Comparison of ENCODE assay signal across 20 cellular contexts in the genomic region with DNA sequence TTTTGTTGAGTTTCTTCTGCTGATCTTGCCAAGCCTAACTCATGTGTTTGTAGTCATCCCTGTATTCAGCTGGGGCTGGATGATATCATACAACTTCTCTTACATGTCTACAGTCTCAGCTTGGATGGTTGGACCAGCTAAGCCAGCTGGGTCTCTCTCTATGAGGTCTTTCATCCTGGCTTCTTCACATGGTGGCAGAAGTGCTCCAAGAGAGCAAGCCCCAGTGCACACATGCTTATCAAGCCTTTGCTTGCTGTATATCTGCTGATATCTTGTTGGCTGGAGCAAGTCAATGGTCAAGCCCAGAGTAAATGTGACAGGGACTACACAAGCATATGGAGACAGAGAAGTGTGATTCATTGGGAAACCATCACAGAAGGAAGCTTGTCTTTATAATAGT. TPM values are rescaled to one million over a fixed set of nuclear protein-coding genes. Genes with fewer than 3 reads are reported as not detected.
DNase-seq lines count a peak whose midpoint lies in the region; ATAC-seq and TF ChIP-seq lines count a peak whose summit lies in the region.
"Had no signal": no experiment of that assay in that cellular context is flagged by ENCODE, and none has a peak within 500 bp of the region (broad histone marks: within the 10 kb centered on the region; RNA-seq: fewer than 3 reads in every experiment).

No MANE protein-coding gene starts in this region.

- H3K23ac ChIP-seq in mesendoderm (ENCODE audit: low read length), result no peak overlapping the region
- H3K23ac ChIP-seq in neuronal stem cell (ENCODE audit: low read depth, low read length, poor library complexity), result no peak overlapping the region

- no peaks in the 10 kb centered on the region for H3K36me3 ChIP-seq in mesendoderm (ENCODE audit: control insufficient read depth, insufficient read depth, low read length)
- no peaks in the 10 kb centered on the region for H3K36me3 ChIP-seq in neuronal stem cell (replicated peaks in 1 of 2; ENCODE audit: control insufficient read depth in 2 of 2, insufficient read depth in 2 of 2, low read length in 2 of 2)
- H3K36me3 ChIP-seq: SJCRH30 had no signal

- no peak overlapping the region for H3K18ac ChIP-seq in mesendoderm (ENCODE audit: low read length)
- no peak overlapping the region for H3K18ac ChIP-seq in neuronal stem cell (ENCODE audit: low read length)

- H3K4me1 ChIP-seq in mesendoderm (ENCODE audit: control insufficient read depth, low read depth, low read length) (peaks cover 6% of the 10 kb centered on the region), neuronal stem cell (ENCODE audit: control insufficient read depth in 2 of 2, insufficient read depth in 1 of 2, low read depth in 1 of 2, low read length in 2 of 2) (no peaks in the 10 kb centered on the region)
- H3K4me1 ChIP-seq: SJCRH30 had no signal

- no peak overlapping the region for H4K5ac ChIP-seq in mesendoderm (ENCODE audit: low read length)

- no peaks in the 10 kb centered on the region for H3K9me3 ChIP-seq in neuronal stem cell (replicated peaks in 1 of 2; ENCODE audit: control insufficient read depth in 2 of 2, insufficient read depth in 1 of 2, low read depth in 1 of 2, low read length in 2 of 2)
- H3K9me3 ChIP-seq: SJCRH30 had no signal

- H3K27me3 ChIP-seq in mesendoderm (ENCODE audit: insufficient read depth, low read length, poor library complexity) (no peaks in the 10 kb centered on the region), neuronal stem cell (ENCODE audit: control insufficient read depth in 3 of 3, insufficient read depth in 3 of 3, low read depth in 1 of 3, low read length in 3 of 3) (no peaks in the 10 kb centered on the region)
- H3K27me3 ChIP-seq: SJCRH30 had no signal

- H3K27ac Mint-ChIP-seq in osteocyte (ENCODE audit: unreplicated experiment), result no peak overlapping the region
- H3K27ac Mint-ChIP-seq: CD8-positive, alpha-beta memory T cell had no signal

- no peak overlapping the region for H3K27ac ChIP-seq in mesendoderm (ENCODE audit: low read depth, low read length)
- no peak overlapping the region for H3K27ac ChIP-seq in neuronal stem cell (replicated peaks; ENCODE audit: low read length)
- H3K27ac ChIP-seq: SJCRH30 had no signal

- DNase-seq in GM10266 (ENCODE audit: extremely low spot score), result no peak
- peak; percentile 8 for DNase-seq in SK-N-DZ (ENCODE audit: low spot score)
- DNase-seq in mesendoderm, result peak; percentile 42
- no peak for DNase-seq in A172 (ENCODE audit: low spot score)
- no peak for DNase-seq in neuronal stem cell (ENCODE audit: low spot score)
- no peak for DNase-seq in osteocyte (ENCODE audit: extremely low spot score, unreplicated experiment)
- DNase-seq: ACHN; C1 segment of cervical spinal cord; CD8-positive, alpha-beta memory T cell; EL; GF-D8; KG1; NCI-H1092; NCI-H1436; NCI-H187 treated with DMSO at 0.1 percent for 48 hours; NCI-H510A treated with DMSO at 0.1 percent for 48 hours; NCI-H748 treated with DMSO at 0.1 percent for 48 hours; SJCRH30 had no signal

- no peak overlapping the region for H3K4me3 Mint-ChIP-seq in osteocyte (ENCODE audit: unreplicated experiment)
- H3K4me3 Mint-ChIP-seq: CD8-positive, alpha-beta memory T cell had no signal

- no peak overlapping the region for H3K4me2 ChIP-seq in mesendoderm (ENCODE audit: low read length)
- H3K4me2 ChIP-seq in neuronal stem cell (ENCODE audit: insufficient read depth, low read length, poor library complexity, severe bottlenecking), result no peak overlapping the region

- ATAC-seq in GM18868 (IDR thresholded peaks at IDR 0.05; ENCODE audit: unreplicated experiment), result peak; percentile 51

- H3K36me3 Mint-ChIP-seq in osteocyte (ENCODE audit: unreplicated experiment), result no peaks in the 10 kb centered on the region
- H3K36me3 Mint-ChIP-seq: CD8-positive, alpha-beta memory T cell had no signal

- H2AFZ ChIP-seq in neuronal stem cell (ENCODE audit: low read length), result no peak overlapping the region

- H2AK5ac ChIP-seq in mesendoderm (ENCODE audit: low read length) (no peak overlapping the region), neuronal stem cell (ENCODE audit: low read depth, low read length) (no peak overlapping the region)

- H4K91ac ChIP-seq in neuronal stem cell (ENCODE audit: low read depth, low read length, poor library complexity), result no peak overlapping the region

- no peak overlapping the region for H3K56ac ChIP-seq in mesendoderm (ENCODE audit: low read length)

- no peak overlapping the region for H3K4me3 ChIP-seq in mesendoderm (ENCODE audit: low read length)
- H3K4me3 ChIP-seq in neuronal stem cell (ENCODE audit: low read length in 2 of 2), result no peak overlapping the region
- H3K4me3 ChIP-seq: SJCRH30 had no signal

- H2BK5ac ChIP-seq in mesendoderm (ENCODE audit: low read length) (no peak overlapping the region), neuronal stem cell (ENCODE audit: low read length) (no peak overlapping the region)

- H3K14ac ChIP-seq in neuronal stem cell (ENCODE audit: low read length), result no peak overlapping the region

- H3K4ac ChIP-seq in mesendoderm (ENCODE audit: low read depth, low read length) (no peak overlapping the region), neuronal stem cell (ENCODE audit: low read length) (no peak overlapping the region)

- H2BK120ac ChIP-seq in mesendoderm (ENCODE audit: low read depth, low read length) (no peak overlapping the region), neuronal stem cell (ENCODE audit: low read depth, low read length) (no peak overlapping the region)

- no peak overlapping the region for H2BK15ac ChIP-seq in mesendoderm (replicated peaks; ENCODE audit: low read depth)
- no peak overlapping the region for H2BK15ac ChIP-seq in neuronal stem cell (ENCODE audit: low read length)

- H3K4me1 Mint-ChIP-seq in osteocyte (ENCODE audit: unreplicated experiment), result no peaks in the 10 kb centered on the region
- H3K4me1 Mint-ChIP-seq: CD8-positive, alpha-beta memory T cell had no signal

- H3K79me1 ChIP-seq in mesendoderm (ENCODE audit: low read length), result no peaks in the 10 kb centered on the region
- no peaks in the 10 kb centered on the region for H3K79me1 ChIP-seq in neuronal stem cell (ENCODE audit: low read depth, low read length)

- H3K9ac ChIP-seq in mesendoderm (ENCODE audit: low read length), result no peak overlapping the region
- H3K9ac ChIP-seq in neuronal stem cell (ENCODE audit: low read depth, low read length, poor library complexity), result no peak overlapping the region

- no peaks in the 10 kb centered on the region for H3K9me3 Mint-ChIP-seq in osteocyte (ENCODE audit: unreplicated experiment)

- no peak overlapping the region for H2BK12ac ChIP-seq in neuronal stem cell (ENCODE audit: low read length)

- TF ChIP-seq CTCF in GM10266 (IDR thresholded peaks at IDR 0.05; ENCODE audit: control insufficient read depth, insufficient read depth, low read depth, missing control alignments) (peak; percentile 7), osteocyte (IDR thresholded peaks at IDR 0.05) (no peak)

- H4K8ac ChIP-seq in mesendoderm (ENCODE audit: low read depth, low read length) (no peak overlapping the region), neuronal stem cell (ENCODE audit: low read depth, low read length) (no peak overlapping the region)

- no peaks in the 10 kb centered on the region for H3K79me2 ChIP-seq in mesendoderm (ENCODE audit: control insufficient read depth, insufficient read depth, low read length)

- peaks cover 3% of the 10 kb centered on the region for H3K27me3 Mint-ChIP-seq in osteocyte (ENCODE audit: unreplicated experiment)

RNA-seq across cellular contexts. Expression of a gene that starts 29.2 kb away (rescaled TPM):
- 47.4 and 50.1 TPM in 2 replicates for polyA plus RNA-seq in SK-N-DZ (2014; cell fraction: cytosol; rRNA removed)
- 82.4 and 87.5 TPM in 2 replicates for polyA plus RNA-seq in SK-N-DZ (2014; cell fraction: nucleus; rRNA removed)
- 1.00 TPM for polyA plus RNA-seq in mesendoderm (2013, experiment 1 of 2)
- 0.88 TPM for polyA plus RNA-seq in mesendoderm (2013, experiment 2 of 2)
- total RNA-seq in A172 (2014; rRNA removed; shearing (Covaris generic)), result 3.4 and 3.7 TPM in 2 replicates
- 2.5 TPM for polyA plus RNA-seq in neuronal stem cell (2013, experiment 1 of 2)
- 2.6 TPM for polyA plus RNA-seq in neuronal stem cell (2013, experiment 2 of 2)
- total RNA-seq in osteocyte, result 0.21 and 0.44 TPM in 2 replicates
- total RNA-seq: T-helper 1 cell treated with Interleukin-12 subunit alpha and Interleukin-12 subunit beta and Interleukin-4 antibody, amounts not matched to agents 30 ng/mL and 1 ng/mL, for 36 hours had no signal

Comparison
In these comparisons a context has a peak if more than half of its experiments do, and no peak if none do; other contexts are left out.
1. DNase-seq: peak in SK-N-DZ (single experiment) and mesendoderm (single experiment); none in GM10266 (single experiment), A172 (single experiment), neuronal stem cell (single experiment) and osteocyte (single experiment).